In genomic region chr13:41354416-41354815, GRCh38 we compare ENCODE assay signal across 15 cellular contexts. TPM values are rescaled to one million over a fixed set of nuclear protein-coding genes. Genes with fewer than 3 reads are reported as not detected.
A peak's percentile ranks its signal among the peaks of the same experiment; 100 is the strongest.
DNase-seq lines count a peak whose midpoint lies in the region; ATAC-seq and TF ChIP-seq lines count a peak whose summit lies in the region.
"Had no signal": no experiment of that assay in that cellular context is flagged by ENCODE, and none has a peak within 500 bp of the region (broad histone marks: within the 10 kb centered on the region; RNA-seq: fewer than 3 reads in every experiment).

No MANE protein-coding gene starts in this region.

- peaks cover 47% of the 10 kb centered on the region for H3K4me1 Mint-ChIP-seq in activated CD8-positive, alpha-beta T cell treated with anti-CD3 and anti-CD28 coated beads for 36 hours (ENCODE audit: low read depth)
- H3K4me1 Mint-ChIP-seq in activated CD8-positive, alpha-beta T cell treated with anti-CD3 and anti-CD28 coated beads, Interleukin-2, amount 10 ng/mL, durations not matched to agents 7 days and 5 days (ENCODE audit: low read depth): peaks cover 41% of the 10 kb centered on the region
- peaks cover 36 to 64% (median 48%) of the 10 kb centered on the region in 4 donors for H3K4me1 Mint-ChIP-seq in CD4-positive, alpha-beta memory T cell
- H3K4me1 Mint-ChIP-seq in T-cell: peaks cover 61 to 72% (median 66%) of the 10 kb centered on the region in 3 donors
- peaks cover 28 to 73% (median 62%) of the 10 kb centered on the region in 7 donors for H3K4me1 Mint-ChIP-seq in naive thymus-derived CD4-positive, alpha-beta T cell

- peaks cover 36% of the 10 kb centered on the region for H3K36me3 Mint-ChIP-seq in activated CD8-positive, alpha-beta T cell treated with anti-CD3 and anti-CD28 coated beads for 36 hours (ENCODE audit: low read depth)
- peaks cover 39% of the 10 kb centered on the region for H3K36me3 Mint-ChIP-seq in activated CD8-positive, alpha-beta T cell treated with anti-CD3 and anti-CD28 coated beads, Interleukin-2, amount 10 ng/mL, durations not matched to agents 7 days and 5 days (ENCODE audit: low read depth)
- H3K36me3 Mint-ChIP-seq in CD4-positive, alpha-beta memory T cell: peaks cover 25 to 26% of the 10 kb centered on the region in 2 donors
- H3K36me3 Mint-ChIP-seq in T-cell: peaks cover 10% of the 10 kb centered on the region
- peaks cover 0 to 30% (median 18%) of the 10 kb centered on the region in 5 donors for H3K36me3 Mint-ChIP-seq in naive thymus-derived CD4-positive, alpha-beta T cell

- no peak for ATAC-seq in activated CD8-positive, alpha-beta T cell treated with anti-CD3 and anti-CD28 coated beads for 36 hours
- ATAC-seq in activated CD8-positive, alpha-beta T cell treated with anti-CD3 and anti-CD28 coated beads, Interleukin-2, amount 10 ng/mL, durations not matched to agents 7 days and 5 days: no peak
- ATAC-seq in T-cell (replicated peaks in 1 of 4) (no peak), GM18519 (IDR thresholded peaks at IDR 0.05; ENCODE audit: low FRiP score, unreplicated experiment) (no peak), HG02642 (IDR thresholded peaks at IDR 0.05; ENCODE audit: poor library complexity, unreplicated experiment) (no peak)
- ATAC-seq in naive thymus-derived CD4-positive, alpha-beta T cell: no peak
- ATAC-seq: Right ventricle myocardium inferior had no signal

- no peaks in the 10 kb centered on the region for H3K27me3 ChIP-seq in CD4-positive, alpha-beta memory T cell (ENCODE audit: insufficient read depth, low read length)
- no peaks in the 10 kb centered on the region for H3K27me3 ChIP-seq in naive thymus-derived CD4-positive, alpha-beta T cell (ENCODE audit: control insufficient read depth in 2 of 2, insufficient read depth in 2 of 2, low read length in 2 of 2)

- no peak for DNase-seq in activated CD8-positive, alpha-beta T cell treated with anti-CD3 and anti-CD28 coated beads for 36 hours
- no peak for DNase-seq in activated CD8-positive, alpha-beta T cell treated with anti-CD3 and anti-CD28 coated beads, Interleukin-2, amount 10 ng/mL, durations not matched to agents 7 days and 5 days
- DNase-seq in CD4-positive, alpha-beta memory T cell: no peak
- DNase-seq in T-cell (no peak), ACHN (no peak)
- DNase-seq in naive thymus-derived CD4-positive, alpha-beta T cell: no peak
- DNase-seq: GOT3, KG1, NCI-H1092, NCI-H1694, NCI-H345, NCI-H526 treated with DMSO at 0.1 percent for 48 hours had no signal

- no peak overlapping the region for H3K4me3 Mint-ChIP-seq in activated CD8-positive, alpha-beta T cell treated with anti-CD3 and anti-CD28 coated beads for 36 hours
- H3K4me3 Mint-ChIP-seq in activated CD8-positive, alpha-beta T cell treated with anti-CD3 and anti-CD28 coated beads, Interleukin-2, amount 10 ng/mL, durations not matched to agents 7 days and 5 days: no peak overlapping the region
- peak overlapping the region in 2 of 8 donors; percentile 15 to 52 for H3K4me3 Mint-ChIP-seq in CD4-positive, alpha-beta memory T cell
- H3K4me3 Mint-ChIP-seq in T-cell: no peak overlapping the region
- H3K4me3 Mint-ChIP-seq in naive thymus-derived CD4-positive, alpha-beta T cell: peak overlapping the region in 2 of 10 donors; percentile 29 to 78

- CTCF ChIA-PET in activated CD8-positive, alpha-beta T cell treated with anti-CD3 and anti-CD28 coated beads for 36 hours (lab: Charles Lee): interaction anchor here (0.9 to 1.5 kb wide), 3 partner anchors 22 to 296 kb away, joined by 3 to 4 read pairs (median 4); no protein-coding TSS in a partner anchor
- CTCF ChIA-PET in activated CD8-positive, alpha-beta T cell treated with anti-CD3 and anti-CD28 coated beads, Interleukin-2, amount 10 ng/mL, durations not matched to agents 7 days and 5 days (lab: Charles Lee): interaction anchor here (0.6 kb wide), 1 partner anchor 405 kb away, joined by 3 read pairs; no protein-coding TSS in a partner anchor
- CTCF ChIA-PET in CD4-positive, alpha-beta memory T cell (lab: Charles Lee; ENCODE audit: partially characterized antibody): interaction anchor here (0.6 to 1.9 kb wide), 6 partner anchors 13 to 298 kb away, joined by 3 to 6 read pairs (median 4); no protein-coding TSS in a partner anchor
- CTCF ChIA-PET in T-cell (lab: Charles Lee): interaction anchor here (0.7 to 1.7 kb wide), 4 partner anchors 105 to 313 kb away, joined by 3 to 8 read pairs (median 4); no protein-coding TSS in a partner anchor
- CTCF ChIA-PET in naive thymus-derived CD4-positive, alpha-beta T cell (lab: Charles Lee): interaction anchor here (0.6 to 1.1 kb wide), 4 partner anchors 21 to 314 kb away, joined by 3 to 6 read pairs (median 3); no protein-coding TSS in a partner anchor

- POLR2A ChIA-PET in activated CD8-positive, alpha-beta T cell treated with anti-CD3 and anti-CD28 coated beads for 36 hours (lab: Charles Lee): interaction anchor here (1.0 to 1.3 kb wide), 2 partner anchors 30 to 51 kb away, joined by 3 read pairs; no protein-coding TSS in a partner anchor
- POLR2A ChIA-PET in activated CD8-positive, alpha-beta T cell treated with anti-CD3 and anti-CD28 coated beads, Interleukin-2, amount 10 ng/mL, durations not matched to agents 7 days and 5 days (lab: Charles Lee): no interaction called here
- POLR2A ChIA-PET in CD4-positive, alpha-beta memory T cell (lab: Charles Lee; ENCODE audit: partially characterized antibody): interaction anchor here (0.7 to 5.5 kb wide), 4 partner anchors 57 to 186 kb away, joined by 3 to 53 read pairs (median 4); partner anchors contain the start of gene RGCC
- POLR2A ChIA-PET in T-cell (lab: Charles Lee): no interaction called here
- POLR2A ChIA-PET in naive thymus-derived CD4-positive, alpha-beta T cell (lab: Charles Lee): interaction anchor here (0.9 to 1.0 kb wide), 2 partner anchors 26 to 105 kb away, joined by 3 to 5 read pairs; no protein-coding TSS in a partner anchor

- intact Hi-C loops in activated CD8-positive, alpha-beta T cell treated with anti-CD3 and anti-CD28 coated beads for 36 hours (cut with micrococcal nuclease): no loop called here
- intact Hi-C loops in CD4-positive, alpha-beta memory T cell (cut with micrococcal nuclease): loop anchor here (5.0 kb wide), 1 partner anchor 233 kb away; no protein-coding TSS in a partner anchor
- intact Hi-C loops in naive thymus-derived CD4-positive, alpha-beta T cell (cut with micrococcal nuclease): loop anchor here (5.0 kb wide), 2 partner anchors 33 to 363 kb away; no protein-coding TSS in a partner anchor

- no peaks in the 10 kb centered on the region for H3K36me3 ChIP-seq in CD4-positive, alpha-beta memory T cell (ENCODE audit: insufficient read depth, low read length)
- no peaks in the 10 kb centered on the region for H3K36me3 ChIP-seq in naive thymus-derived CD4-positive, alpha-beta T cell (ENCODE audit: control insufficient read depth in 2 of 3, insufficient read depth in 3 of 3, low read length in 3 of 3)

- H3K27me3 Mint-ChIP-seq in activated CD8-positive, alpha-beta T cell treated with anti-CD3 and anti-CD28 coated beads for 36 hours: no peaks in the 10 kb centered on the region
- no peaks in the 10 kb centered on the region for H3K27me3 Mint-ChIP-seq in activated CD8-positive, alpha-beta T cell treated with anti-CD3 and anti-CD28 coated beads, Interleukin-2, amount 10 ng/mL, durations not matched to agents 7 days and 5 days (ENCODE audit: low read depth)
- H3K27me3 Mint-ChIP-seq in CD4-positive, alpha-beta memory T cell: no peaks in the 10 kb centered on the region
- no peaks in the 10 kb centered on the region for H3K27me3 Mint-ChIP-seq in T-cell
- H3K27me3 Mint-ChIP-seq in naive thymus-derived CD4-positive, alpha-beta T cell: no peaks in the 10 kb centered on the region

- no peaks in the 10 kb centered on the region for H3K9me3 Mint-ChIP-seq in activated CD8-positive, alpha-beta T cell treated with anti-CD3 and anti-CD28 coated beads for 36 hours
- H3K9me3 Mint-ChIP-seq in activated CD8-positive, alpha-beta T cell treated with anti-CD3 and anti-CD28 coated beads, Interleukin-2, amount 10 ng/mL, durations not matched to agents 7 days and 5 days (ENCODE audit: insufficient read depth): no peaks in the 10 kb centered on the region
- H3K9me3 Mint-ChIP-seq in CD4-positive, alpha-beta memory T cell: no peaks in the 10 kb centered on the region
- no peaks in the 10 kb centered on the region for H3K9me3 Mint-ChIP-seq in T-cell
- H3K9me3 Mint-ChIP-seq in naive thymus-derived CD4-positive, alpha-beta T cell: no peaks in the 10 kb centered on the region

- in situ Hi-C loops in ACHN (cut with HindIII; ENCODE audit: low pct_ligation_motif_present, low pct_unique_long_range_greater_than_20kb, low sequenced_read_pairs): no loop called here

- no peak overlapping the region for H3K27ac ChIP-seq in CD4-positive, alpha-beta memory T cell (ENCODE audit: low read depth, low read length)
- H3K27ac ChIP-seq in naive thymus-derived CD4-positive, alpha-beta T cell (ENCODE audit: low read depth, low read length): no peak overlapping the region

- H3K4me1 ChIP-seq in CD4-positive, alpha-beta memory T cell (ENCODE audit: insufficient read depth, low read length): peaks cover 63% of the 10 kb centered on the region
- H3K4me1 ChIP-seq in naive thymus-derived CD4-positive, alpha-beta T cell (ENCODE audit: control insufficient read depth in 2 of 2, insufficient read depth in 2 of 2, low read length in 2 of 2): peaks cover 36 to 63% of the 10 kb centered on the region in 2 donors

- no peak for TF ChIP-seq CTCF in activated CD8-positive, alpha-beta T cell treated with anti-CD3 and anti-CD28 coated beads for 36 hours (IDR thresholded peaks at IDR 0.05)

- H3K9me3 ChIP-seq in CD4-positive, alpha-beta memory T cell (ENCODE audit: control insufficient read depth in 1 of 2, low read length in 2 of 2): no peaks in the 10 kb centered on the region
- H3K9me3 ChIP-seq in naive thymus-derived CD4-positive, alpha-beta T cell (ENCODE audit: control insufficient read depth in 2 of 3, low read length in 3 of 3): no peaks in the 10 kb centered on the region

- peak overlapping the region; percentile 74 for H3K27ac Mint-ChIP-seq in activated CD8-positive, alpha-beta T cell treated with anti-CD3 and anti-CD28 coated beads for 36 hours
- H3K27ac Mint-ChIP-seq in activated CD8-positive, alpha-beta T cell treated with anti-CD3 and anti-CD28 coated beads, Interleukin-2, amount 10 ng/mL, durations not matched to agents 7 days and 5 days: no peak overlapping the region
- peak overlapping the region in 5 of 7 donors; percentile 67 to 92 (median 86) for H3K27ac Mint-ChIP-seq in CD4-positive, alpha-beta memory T cell
- H3K27ac Mint-ChIP-seq in T-cell: peak overlapping the region; percentile 82 to 91
- peak overlapping the region in 8 of 9 donors; percentile 58 to 96 (median 90) for H3K27ac Mint-ChIP-seq in naive thymus-derived CD4-positive, alpha-beta T cell

- H3K4me3 ChIP-seq in CD4-positive, alpha-beta memory T cell (ENCODE audit: low read length in 2 of 2): no peak overlapping the region
- no peak overlapping the region for H3K4me3 ChIP-seq in naive thymus-derived CD4-positive, alpha-beta T cell (ENCODE audit: low read length)

RNA-seq across cellular contexts. Expression of gene NAA16, which starts 43.3 kb away (rescaled TPM):
- total RNA-seq in activated CD8-positive, alpha-beta T cell treated with anti-CD3 and anti-CD28 coated beads for 36 hours: 10 to 100 TPM; 23.5 to 32.8 TPM
- 10 to 100 TPM; 36.7 to 38.7 TPM for total RNA-seq in activated CD8-positive, alpha-beta T cell treated with anti-CD3 and anti-CD28 coated beads, Interleukin-2, amount 10 ng/mL, durations not matched to agents 7 days and 5 days
- 10 to 100 TPM; 62.3 to 62.5 TPM for total RNA-seq in CD4-positive, alpha-beta memory T cell
- polyA plus RNA-seq in CD4-positive, alpha-beta memory T cell: 10 to 100 TPM in 1 of 2 donors, 1 to 10 TPM in 1; 8.6 to 17.1 TPM
- 10 to 100 TPM; 45.7 to 93.7 (median 49.6) TPM for total RNA-seq in T-cell
- total RNA-seq in naive thymus-derived CD4-positive, alpha-beta T cell: 10 to 100 TPM; 30.6 to 99.6 (median 90.4) TPM
- polyA plus RNA-seq in naive thymus-derived CD4-positive, alpha-beta T cell: 10 to 100 TPM; 15.8 to 35.7 TPM

Comparison
In these comparisons a context has a peak if more than half of its experiments do, and no peak if none do; other contexts are left out.
1. POLR2A ChIA-PET loops: an anchor here in activated CD8-positive, alpha-beta T cell treated with anti-CD3 and anti-CD28 coated beads for 36 hours (1.0 to 1.3 kb wide), CD4-positive, alpha-beta memory T cell (0.7 to 5.5 kb wide) and naive thymus-derived CD4-positive, alpha-beta T cell (0.9 to 1.0 kb wide); none called in activated CD8-positive, alpha-beta T cell treated with anti-CD3 and anti-CD28 coated beads, Interleukin-2, amount 10 ng/mL, durations not matched to agents 7 days and 5 days and T-cell.